In the genomic region with DNA sequence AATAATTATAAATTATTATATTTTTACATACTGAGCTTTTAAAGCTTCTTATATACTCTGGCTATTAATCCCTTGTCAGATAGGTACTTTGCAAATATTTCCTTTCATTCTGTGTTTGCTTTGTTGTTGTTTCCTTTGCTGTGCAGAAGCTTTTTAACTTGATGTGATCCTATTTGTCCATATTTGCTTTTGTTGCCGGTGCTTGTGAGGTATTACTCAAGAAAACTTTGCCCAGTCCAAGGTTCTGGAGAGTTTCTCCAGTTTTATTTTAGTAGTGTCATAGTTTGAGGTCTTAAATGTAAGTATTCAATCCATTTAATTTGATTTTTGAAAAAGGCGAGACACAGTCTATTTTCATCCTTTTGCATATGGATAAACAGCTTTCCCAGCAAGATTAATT, we compare ENCODE assay signal across 31 cellular contexts.
"Had no signal": no experiment of that assay in that cellular context is flagged by ENCODE, and none has a peak within 500 bp of the region (broad histone marks: within the 10 kb centered on the region; RNA-seq: fewer than 3 reads in every experiment).

No MANE protein-coding gene starts in this region.

- H3K4me2 ChIP-seq: smooth muscle cell had no signal

- H3K79me2 ChIP-seq: parathyroid adenoma had no signal

- H3K36me3 ChIP-seq: ovary, spleen, suprapubic skin, tibial artery, transverse colon, upper lobe of right lung, uterus had no signal

- H3K9me3 ChIP-seq: ovary, psoas muscle, suprapubic skin, testis, tibial artery, upper lobe of right lung, uterus had no signal

- H3K9ac ChIP-seq: parathyroid adenoma had no signal

- ATAC-seq: naive thymus-derived CD4-positive, alpha-beta T cell; natural killer cell; psoas muscle; right cardiac atrium; sciatic nerve; stimulated activated memory B cell treated with anti-CD40 and anti-IgM and Interleukin-4, amounts not matched to agents 10 μg/mL and 1 μg/mL and 100 μg/mL, for 72 hours; stimulated activated naive CD8-positive, alpha-beta T cell treated with anti-CD3 and anti-CD28 coated beads, Interleukin-15, amount 100 ng/mL, for 72 hours; stimulated activated naive CD8-positive, alpha-beta T cell treated with anti-CD3 and anti-CD28 coated beads, Interleukin-15, Interleukin-2, amounts not matched to agents 100 U/mL and 50 U/mL, for 24 hours; upper lobe of right lung had no signal

- H3K27ac ChIP-seq: ovary, parathyroid adenoma, psoas muscle, skin epidermis, spleen, suprapubic skin, testis, tibial artery, transverse colon, upper lobe of right lung, uterus had no signal

- H3K27me3 Mint-ChIP-seq: naive thymus-derived CD4-positive, alpha-beta T cell; progenitor cell of endocrine pancreas; stimulated activated memory B cell treated with anti-CD40 and anti-IgM and Interleukin-4, amounts not matched to agents 10 μg/mL and 1 μg/mL and 100 μg/mL, for 72 hours; stimulated activated naive CD8-positive, alpha-beta T cell treated with anti-CD3 and anti-CD28 coated beads, Interleukin-15, amount 100 ng/mL, for 72 hours; type B pancreatic cell had no signal

- H3K4me3 ChIP-seq: ovary, psoas muscle, skin epidermis, smooth muscle cell, spleen, suprapubic skin, testis, tibial artery, transverse colon, upper lobe of right lung, uterus had no signal

- H3K4me1 Mint-ChIP-seq: naive thymus-derived CD4-positive, alpha-beta T cell; natural killer cell; nephron; stimulated activated memory B cell treated with anti-CD40 and anti-IgM and Interleukin-4, amounts not matched to agents 10 μg/mL and 1 μg/mL and 100 μg/mL, for 72 hours; stimulated activated naive CD8-positive, alpha-beta T cell treated with anti-CD3 and anti-CD28 coated beads, Interleukin-15, amount 100 ng/mL, for 72 hours had no signal

- H3K4me3 Mint-ChIP-seq: naive thymus-derived CD4-positive, alpha-beta T cell; natural killer cell; nephron; stimulated activated memory B cell treated with anti-CD40 and anti-IgM and Interleukin-4, amounts not matched to agents 10 μg/mL and 1 μg/mL and 100 μg/mL, for 72 hours; stimulated activated naive CD8-positive, alpha-beta T cell treated with anti-CD3 and anti-CD28 coated beads, Interleukin-15, amount 100 ng/mL, for 72 hours; type B pancreatic cell had no signal

- DNase-seq: naive thymus-derived CD4-positive, alpha-beta T cell; natural killer cell; occipital lobe; ovary; posterior cingulate gyrus; psoas muscle; right cardiac atrium; spleen; stimulated activated CD4-positive, alpha-beta T cell treated with anti-CD3 and anti-CD28 coated beads, Interleukin-12 subunit alpha, Interleukin-12 subunit beta, amount 100 ng/mL, for 4 hours; stimulated activated CD4-positive, alpha-beta T cell treated with anti-CD3 and anti-CD28 coated beads, Interleukin-1b, Interleukin-23, amount 100 ng/mL, for 48 hours; stimulated activated CD4-positive, alpha-beta T cell treated with anti-CD3 and anti-CD28 coated beads, Interleukin-4, amount 100 ng/mL, for 1 hour; stimulated activated CD4-positive, alpha-beta T cell treated with anti-CD3 and anti-CD28 coated beads, Interleukin-4, amount 100 ng/mL, for 4 hours; stimulated activated CD8-positive, alpha-beta memory T cell treated with anti-CD3 and anti-CD28 coated beads, Interleukin-4, amount 100 ng/mL, for 48 hours; stimulated activated naive CD4-positive, alpha-beta T cell; stimulated activated naive CD8-positive, alpha-beta T cell treated with anti-CD3 and anti-CD28 coated beads, Interleukin-15, amount 100 ng/mL, for 72 hours; stimulated activated naive CD8-positive, alpha-beta T cell treated with anti-CD3 and anti-CD28 coated beads, Interleukin-15, Interleukin-2, amounts not matched to agents 100 U/mL and 50 U/mL, for 24 hours; substantia nigra; testis; tibial artery; transverse colon; upper lobe of right lung; uterus had no signal

- H3K27me3 ChIP-seq: ovary, spleen, suprapubic skin, testis, tibial artery, transverse colon, upper lobe of right lung, uterus had no signal

- H3K4me1 ChIP-seq: parathyroid adenoma, psoas muscle, spleen, suprapubic skin, testis, tibial artery, transverse colon, upper lobe of right lung, uterus had no signal

- H3K27ac Mint-ChIP-seq: naive thymus-derived CD4-positive, alpha-beta T cell; natural killer cell; nephron; progenitor cell of endocrine pancreas; stimulated activated memory B cell treated with anti-CD40 and anti-IgM and Interleukin-4, amounts not matched to agents 10 μg/mL and 1 μg/mL and 100 μg/mL, for 72 hours; stimulated activated naive CD8-positive, alpha-beta T cell treated with anti-CD3 and anti-CD28 coated beads, Interleukin-15, amount 100 ng/mL, for 72 hours; type B pancreatic cell had no signal

- H3K36me3 Mint-ChIP-seq: naive thymus-derived CD4-positive, alpha-beta T cell; natural killer cell; stimulated activated memory B cell treated with anti-CD40 and anti-IgM and Interleukin-4, amounts not matched to agents 10 μg/mL and 1 μg/mL and 100 μg/mL, for 72 hours; type B pancreatic cell had no signal

- H3K9me3 Mint-ChIP-seq: nephron, type B pancreatic cell had no signal

- H2AFZ ChIP-seq: parathyroid adenoma had no signal
